In the genomic region with DNA sequence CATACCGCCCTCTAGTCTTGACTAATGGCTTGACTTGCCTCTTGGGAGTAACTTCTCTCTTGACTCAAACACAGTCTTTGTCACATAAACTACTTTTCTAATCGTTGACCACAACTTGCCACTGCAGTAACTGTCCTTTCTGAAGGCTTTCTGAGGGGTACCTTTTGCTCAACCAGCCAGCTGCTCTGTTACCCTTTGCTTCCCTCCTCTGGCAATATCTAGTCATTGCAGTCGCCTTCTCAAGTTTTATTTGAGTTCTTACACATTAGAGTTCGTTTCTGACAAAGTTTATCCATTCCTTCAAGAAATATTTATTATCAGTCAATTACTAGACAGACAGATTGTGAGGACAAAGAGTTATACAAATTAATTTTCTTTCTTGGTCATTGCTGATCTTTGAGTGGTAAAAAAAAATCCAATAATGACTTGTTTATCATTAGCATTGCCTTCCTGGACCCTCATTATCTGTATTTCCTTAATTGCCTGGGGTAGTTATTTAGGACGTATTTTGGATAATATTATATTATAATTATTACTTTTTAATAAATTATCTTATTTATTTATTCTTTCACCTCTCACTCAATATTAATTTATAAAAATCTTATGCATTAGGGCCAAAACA, we compare ENCODE assay signal across 8 cellular contexts.
DNase-seq lines count a peak whose midpoint lies in the region; ATAC-seq, FAIRE-seq and TF ChIP-seq lines count a peak whose summit lies in the region.

No MANE protein-coding gene starts in this region.

- no peaks in the 10 kb centered on the region for H3K27me3 ChIP-seq in esophagus squamous epithelium
- no peaks in the 10 kb centered on the region for H3K27me3 ChIP-seq in aorta (ENCODE audit: control insufficient read depth in 1 of 2, insufficient read depth in 2 of 2, low read length in 1 of 2)

- H3K36me3 Mint-ChIP-seq in progenitor cell of endocrine pancreas (ENCODE audit: insufficient read depth): no peaks in the 10 kb centered on the region

- H3K4me3 Mint-ChIP-seq in progenitor cell of endocrine pancreas (ENCODE audit: low read depth): no peak overlapping the region

- intact Hi-C loops in esophagus squamous epithelium (cut with DNase I): no loop called here
- intact Hi-C loops in aorta (cut with DNase I): no loop called here

- no peaks in the 10 kb centered on the region for H3K27me3 Mint-ChIP-seq in progenitor cell of endocrine pancreas

- H3K9me3 Mint-ChIP-seq in progenitor cell of endocrine pancreas (ENCODE audit: low read depth): peaks cover 3% of the 10 kb centered on the region

- ATAC-seq in GM18519 (IDR thresholded peaks at IDR 0.05; ENCODE audit: low FRiP score, unreplicated experiment) (peak; percentile 41), aorta (ENCODE audit: low FRiP score) (no peak)

- no peak for TF ChIP-seq POLR2A in esophagus squamous epithelium (IDR thresholded peaks at IDR 0.05)

- no peak for DNase-seq in AG09309 (ENCODE audit: low read depth)
- DNase-seq in HTR-8/SVneo (ENCODE audit: insufficient read length, low spot score): peak; percentile 29
- peak; percentile 38 for DNase-seq in OCI-M2 (lab: John Stamatoyannopoulos, UW; ENCODE audit: unreplicated experiment)
- no peak for DNase-seq in esophagus squamous epithelium (lab: John Stamatoyannopoulos, UW)
- DNase-seq in progenitor cell of endocrine pancreas (ENCODE audit: low spot score, unreplicated experiment): peak; percentile 21
- no peak for DNase-seq in activated gamma-delta T cell (lab: John Stamatoyannopoulos, UW)
- DNase-seq in aorta: no peak

- WGBS in esophagus squamous epithelium, 2 donors: 17 to 24% methylated on average over 5 of the region's 5 CpGs
- 7 to 10% methylated on average over 5 of the region's 5 CpGs for WGBS in aorta, 2 donors

- H3K4me3 ChIP-seq in AG09309 (ENCODE audit: control insufficient read depth, low read depth, low read length) (no peak overlapping the region), esophagus squamous epithelium (no peak overlapping the region), aorta (ENCODE audit: low read length in 2 of 2) (no peak overlapping the region)

- TF ChIP-seq CTCF in AG09309 (IDR thresholded peaks at IDR 0.05; ENCODE audit: control insufficient read depth, insufficient read depth, low read depth, low read length, missing control alignments): peak; percentile 8
- TF ChIP-seq CTCF in esophagus squamous epithelium (IDR thresholded peaks at IDR 0.05): peak in 5 of 6 experiments; percentile 27 to 66 (median 47)
- peak; percentile 94 for TF ChIP-seq CTCF in progenitor cell of endocrine pancreas (IDR thresholded peaks at IDR 0.05; ENCODE audit: unreplicated experiment)

- no peak for FAIRE-seq in HTR-8/SVneo (lab: Jason Lieb, UNC)

- H3K27ac ChIP-seq in esophagus squamous epithelium: no peak overlapping the region
- H3K27ac ChIP-seq in aorta (ENCODE audit: low read depth in 1 of 2, low read length in 2 of 2): no peak overlapping the region

- H3K36me3 ChIP-seq in esophagus squamous epithelium (no peaks in the 10 kb centered on the region), aorta (ENCODE audit: control insufficient read depth in 1 of 2, insufficient read depth in 2 of 2, low read length in 1 of 2) (no peaks in the 10 kb centered on the region)

- H3K9me3 ChIP-seq in esophagus squamous epithelium (no peaks in the 10 kb centered on the region), aorta (ENCODE audit: control insufficient read depth, low read length) (no peaks in the 10 kb centered on the region)

- H3K4me1 Mint-ChIP-seq in progenitor cell of endocrine pancreas (ENCODE audit: low read depth): no peaks in the 10 kb centered on the region

- H3K4me1 ChIP-seq in esophagus squamous epithelium (no peaks in the 10 kb centered on the region), aorta (ENCODE audit: control insufficient read depth in 1 of 2, insufficient read depth in 2 of 2, low read length in 2 of 2) (no peaks in the 10 kb centered on the region)

- H3K27ac Mint-ChIP-seq in progenitor cell of endocrine pancreas: no peak overlapping the region

Comparison
In these comparisons a context has a peak if more than half of its experiments do, and no peak if none do; other contexts are left out.
1. DNase-seq: peak in HTR-8/SVneo (single experiment), OCI-M2 (single experiment) and progenitor cell of endocrine pancreas (single experiment); none in AG09309 (single experiment), esophagus squamous epithelium (single experiment), activated gamma-delta T cell (single experiment) and aorta (0 of 2).
2. CTCF ChIP-seq: peak in every context shown above with its lines; median percentile 94 in progenitor cell of endocrine pancreas; 47 in esophagus squamous epithelium; 8 in AG09309.